Comparison of ENCODE assay signal across 13 cellular contexts in the genomic region with DNA sequence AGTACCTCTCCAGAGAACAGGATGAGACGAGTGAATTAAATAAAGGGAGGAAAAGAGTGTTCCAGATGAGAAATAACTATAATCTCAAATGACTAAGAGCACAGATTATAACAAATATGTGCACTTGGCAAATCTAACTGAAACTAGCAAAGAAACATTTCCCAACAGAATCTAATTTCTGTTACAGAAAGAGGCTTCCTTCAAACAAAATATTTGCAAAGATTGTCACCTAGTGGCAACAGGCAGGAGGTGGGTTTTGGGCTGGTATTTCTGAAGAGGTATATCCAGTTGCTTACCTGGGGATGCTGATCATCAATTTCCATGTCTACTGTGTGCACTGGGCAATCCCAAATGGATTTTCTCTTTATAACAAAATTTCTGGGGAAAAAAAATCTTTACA. TPM values are rescaled to one million over a fixed set of nuclear protein-coding genes. Genes with fewer than 3 reads are reported as not detected.
DNase-seq lines count a peak whose midpoint lies in the region; ATAC-seq and TF ChIP-seq lines count a peak whose summit lies in the region.
"Had no signal": no experiment of that assay in that cellular context is flagged by ENCODE, and none has a peak within 500 bp of the region (broad histone marks: within the 10 kb centered on the region; RNA-seq: fewer than 3 reads in every experiment).

No MANE protein-coding gene starts in this region.

- CTCF ChIA-PET in MCF 10A (lab: Yijun Ruan, JAX), result interaction anchor here (0.6 to 11.0 kb wide), 4 partner anchors 132 to 884 kb away, joined by 3 to 135 read pairs (median 3); no protein-coding TSS in a partner anchor

- H3K27ac ChIP-seq in breast epithelium, result no peak overlapping the region
- H3K27ac ChIP-seq: tibial artery had no signal

- H3K36me3 ChIP-seq in breast epithelium, result no peaks in the 10 kb centered on the region
- H3K36me3 ChIP-seq: tibial artery had no signal

- no peak overlapping the region for H3K4me3 Mint-ChIP-seq in MCF 10A (ENCODE audit: unreplicated experiment)
- H3K4me3 Mint-ChIP-seq: T-cell had no signal

- no peaks in the 10 kb centered on the region for H3K36me3 Mint-ChIP-seq in MCF 10A (ENCODE audit: insufficient read depth, unreplicated experiment)
- H3K36me3 Mint-ChIP-seq: IgD-negative memory B cell, T-cell had no signal

- no peaks in the 10 kb centered on the region for H3K27me3 Mint-ChIP-seq in MCF 10A (ENCODE audit: insufficient read depth, unreplicated experiment)

- H3K4me1 Mint-ChIP-seq in MCF 10A (ENCODE audit: insufficient read depth, unreplicated experiment), result peaks cover 20% of the 10 kb centered on the region

- no peaks in the 10 kb centered on the region for H3K9me3 ChIP-seq in breast epithelium
- H3K9me3 ChIP-seq: tibial artery had no signal

- TF ChIP-seq POLR2A in breast epithelium (IDR thresholded peaks at IDR 0.05), result no peak

- no peaks in the 10 kb centered on the region for H3K27me3 ChIP-seq in breast epithelium
- H3K27me3 ChIP-seq: tibial artery had no signal

- POLR2A ChIA-PET in MCF 10A (lab: Yijun Ruan, JAX), result interaction anchor here (0.7 kb wide), 1 partner anchor 26 kb away, joined by 3 read pairs; no protein-coding TSS in a partner anchor

- intact Hi-C loops in MCF 10A (cut with micrococcal nuclease) (loop anchor here (1.0 kb wide), 1 partner anchor 872 kb away; no protein-coding TSS in a partner anchor), breast epithelium (cut with DNase I; ENCODE audit: low total_unique reads) (no loop called here)

- H3K4me1 ChIP-seq in breast epithelium, result no peaks in the 10 kb centered on the region

- peak; percentile 34 for TF ChIP-seq CTCF in MCF 10A (IDR thresholded peaks at IDR 0.05; ENCODE audit: unreplicated experiment)
- peak in 1 of 3 donors; percentile 30 for TF ChIP-seq CTCF in breast epithelium (IDR thresholded peaks at IDR 0.05)
- TF ChIP-seq CTCF in epithelial cell of proximal tubule (conservative IDR thresholded peaks at IDR 0.05; ENCODE audit: low read depth, low read length), result peak; percentile 48

- no peaks in the 10 kb centered on the region for H3K9me3 Mint-ChIP-seq in MCF 10A (ENCODE audit: unreplicated experiment)
- H3K9me3 Mint-ChIP-seq: IgD-negative memory B cell, T-cell had no signal

- H3K4me3 ChIP-seq in breast epithelium, result no peak overlapping the region
- H3K4me3 ChIP-seq in epithelial cell of proximal tubule (ENCODE audit: low read depth, low read length), result no peak overlapping the region
- H3K4me3 ChIP-seq: tibial artery had no signal

- H3K27ac Mint-ChIP-seq in MCF 10A (ENCODE audit: low read depth, unreplicated experiment), result no peak overlapping the region
- H3K27ac Mint-ChIP-seq: IgD-negative memory B cell had no signal

- no peak for ATAC-seq in HG02870 (IDR thresholded peaks at IDR 0.05; ENCODE audit: unreplicated experiment)
- ATAC-seq: T-cell had no signal

- no TSS peak for BruUV-seq in MCF 10A (replicated peaks; lab: Mats Ljungman, UMichigan)

- peak; percentile 47 for DNase-seq in MCF 10A (ENCODE audit: unreplicated experiment)
- no peak for DNase-seq in breast epithelium (ENCODE audit: low spot score in 2 of 2)
- DNase-seq in NCI-H345 treated with DMSO at 0.1 percent for 48 hours (lab: John Stamatoyannopoulos, UW; ENCODE audit: unreplicated experiment), result peak; percentile 3
- no peak for DNase-seq in epithelial cell of proximal tubule (ENCODE audit: low read depth)
- DNase-seq in stromal cell of bone marrow (ENCODE audit: low read depth), result peak; percentile 45
- DNase-seq in islet precursor cell, result no peak
- no peak for DNase-seq in HUDEP-2 (lab: John Stamatoyannopoulos, UW; ENCODE audit: unreplicated experiment in 76 of 76)
- DNase-seq: activated effector memory CD4-positive, alpha-beta T cell treated with Interleukin-2 at 50 U/mL for 16 hours; DMS153; T-cell; tibial artery had no signal

RNA-seq across cellular contexts. Expression of gene SPDL1, which starts 5.6 kb away (rescaled TPM):
- total RNA-seq in MCF 10A (2022) (40.6 and 51.3 TPM in 2 replicates), breast epithelium (1 to 10 TPM; 8.3 to 9.8 (median 8.8) TPM), epithelial cell of proximal tubule (73.2 and 92.2 TPM in 2 replicates)

RNA-seq across cellular contexts. Expression of gene DOCK2, which starts 59.1 kb away (rescaled TPM):
- total RNA-seq in MCF 10A (2022) (0.39 and 0.42 TPM in 2 replicates), breast epithelium (10 to 100 TPM; 13.4 to 43.8 (median 19.8) TPM), epithelial cell of proximal tubule (18.4 and 30.4 TPM in 2 replicates)

Comparison
In these comparisons a context has a peak if more than half of its experiments do, and no peak if none do; other contexts are left out.
1. DNase-seq: peak in MCF 10A (single experiment), NCI-H345 treated with DMSO at 0.1 percent for 48 hours (single experiment) and stromal cell of bone marrow (single experiment); none in breast epithelium (0 of 2), epithelial cell of proximal tubule (single experiment), islet precursor cell (single experiment) and HUDEP-2 (0 of 76).
2. RNA of gene DOCK2, which starts 59.1 kb away (total RNA-seq): 18.4 to 30.4 TPM in epithelial cell of proximal tubule and 13.4 to 43.8 TPM in breast epithelium; 0.39 to 0.42 TPM in MCF 10A; every median in the first group is over 10 times any median in the second.